ENCODE assay signal across 28 cellular contexts in the genomic region with DNA sequence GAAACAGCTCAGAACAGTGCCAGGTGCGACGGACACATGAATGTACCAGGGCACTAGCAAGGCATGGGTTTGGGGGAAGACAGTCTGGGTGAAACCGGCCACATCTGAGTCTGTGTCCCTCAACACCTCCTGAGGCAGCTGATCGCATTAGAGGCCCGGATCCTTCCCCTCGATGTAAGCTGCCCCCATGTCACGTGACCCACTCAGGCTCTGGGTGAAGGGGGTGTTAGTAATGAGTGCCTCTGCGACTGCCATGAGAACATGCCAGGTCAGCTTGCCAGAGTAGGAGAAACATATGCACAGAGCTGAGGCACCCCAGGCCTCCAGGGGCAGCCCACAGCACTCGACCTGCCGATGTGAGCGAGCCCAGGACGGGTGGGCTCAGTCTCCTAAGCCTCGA. TPM values are rescaled to one million over a fixed set of nuclear protein-coding genes. Genes with fewer than 3 reads are reported as not detected.
"Had no signal": no experiment of that assay in that cellular context is flagged by ENCODE, and none has a peak within 500 bp of the region (broad histone marks: within the 10 kb centered on the region; RNA-seq: fewer than 3 reads in every experiment).

No MANE protein-coding gene starts in this region.

- H3K27me3 ChIP-seq: colonic mucosa, upper lobe of left lung, uterus had no signal

- H3K4me3 Mint-ChIP-seq: endodermal cell; nephron progenitor cell; stimulated activated effector memory CD8-positive, alpha-beta T cell treated with anti-CD3 and anti-CD28 coated beads, Interleukin-12 subunit alpha, Interleukin-12 subunit beta, amount 100 ng/mL, for 72 hours had no signal

- H3K27ac Mint-ChIP-seq: endodermal cell; nephron progenitor cell; stimulated activated effector memory CD8-positive, alpha-beta T cell treated with anti-CD3 and anti-CD28 coated beads, Interleukin-12 subunit alpha, Interleukin-12 subunit beta, amount 100 ng/mL, for 72 hours had no signal

- FAIRE-seq: endothelial cell of umbilical vein, small intestine had no signal

- ATAC-seq: heart left ventricle; left colon; left ventricle myocardium superior; stimulated activated effector memory CD8-positive, alpha-beta T cell treated with anti-CD3 and anti-CD28 coated beads, Interleukin-12 subunit alpha, Interleukin-12 subunit beta, amount 100 ng/mL, for 72 hours; stimulated activated naive CD8-positive, alpha-beta T cell treated with anti-CD3 and anti-CD28 coated beads, Interleukin-15, Interleukin-2, amounts not matched to agents 100 U/mL and 50 U/mL, for 24 hours had no signal

- H3K4me1 ChIP-seq: colonic mucosa, uterus had no signal

- H3K4me3 ChIP-seq: colonic mucosa, heart left ventricle, lung, tibial artery, upper lobe of left lung, uterus had no signal

- DNase-seq: colonic mucosa; dermis blood vessel endothelial cell; effector CD4-positive, alpha-beta T cell; endodermal cell; erythroblast; foreskin melanocyte; heart left ventricle; hippocampal formation; left colon; left ventricle myocardium superior; mesenchymal stem cell; midbrain; nephron progenitor cell; posterior cingulate gyrus; small intestine; stimulated activated CD4-positive, alpha-beta T cell treated with anti-CD3 and anti-CD28 coated beads, Interleukin-2, amount 100 ng/mL, for 48 hours; stimulated activated naive CD8-positive, alpha-beta T cell treated with anti-CD3 and anti-CD28 coated beads, Interleukin-15, Interleukin-2, amounts not matched to agents 100 U/mL and 50 U/mL, for 24 hours; uterus had no signal

- H3K36me3 ChIP-seq: colonic mucosa, heart left ventricle, tibial artery, upper lobe of left lung, uterus had no signal

- H3K9me3 ChIP-seq: colonic mucosa, upper lobe of left lung, uterus had no signal

RNA-seq across cellular contexts. Expression of a gene that starts 29.7 kb away (rescaled TPM):
- total RNA-seq: colonic mucosa, dermis blood vessel endothelial cell, endodermal cell, endothelial cell of umbilical vein, glomerular endothelial cell, heart left ventricle, kidney epithelial cell, left colon, left ventricle myocardium superior, lung, osteocyte, pulmonary artery endothelial cell, temporal lobe, upper lobe of left lung, uterus had no signal
